In genomic region chr5:56816546-56817081, GRCh38 we compare ENCODE assay signal across 1 cellular context.
A peak's percentile ranks its signal among the peaks of the same experiment; 100 is the strongest.
TF ChIP-seq lines count a peak whose summit lies in the region.

No MANE protein-coding gene starts in this region.

TF ChIP-seq in HepG2, 621 proteins besides CTCF, POLR2A, EP300 and RAD21 (continued from another document and continues in another):
- TF ChIP-seq, protein P1, sequence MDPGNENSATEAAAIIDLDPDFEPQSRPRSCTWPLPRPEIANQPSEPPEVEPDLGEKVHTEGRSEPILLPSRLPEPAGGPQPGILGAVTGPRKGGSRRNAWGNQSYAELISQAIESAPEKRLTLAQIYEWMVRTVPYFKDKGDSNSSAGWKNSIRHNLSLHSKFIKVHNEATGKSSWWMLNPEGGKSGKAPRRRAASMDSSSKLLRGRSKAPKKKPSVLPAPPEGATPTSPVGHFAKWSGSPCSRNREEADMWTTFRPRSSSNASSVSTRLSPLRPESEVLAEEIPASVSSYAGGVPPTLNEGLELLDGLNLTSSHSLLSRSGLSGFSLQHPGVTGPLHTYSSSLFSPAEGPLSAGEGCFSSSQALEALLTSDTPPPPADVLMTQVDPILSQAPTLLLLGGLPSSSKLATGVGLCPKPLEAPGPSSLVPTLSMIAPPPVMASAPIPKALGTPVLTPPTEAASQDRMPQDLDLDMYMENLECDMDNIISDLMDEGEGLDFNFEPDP (CRISPR knock-in tag; conservative IDR thresholded peaks at IDR 0.05), result no peak
- TF ChIP-seq CEBPB (IDR thresholded peaks at IDR 0.05; ENCODE audit: borderline replicate concordance, low read depth, low read length), result peak; percentile 59; the same call in 1 of the 2 replicates
- TF ChIP-seq MTF1 (CRISPR knock-in tag; IDR thresholded peaks at IDR 0.05), result no peak
- no peak for TF ChIP-seq TOPORS (CRISPR knock-in tag; IDR thresholded peaks at IDR 0.05)
- TF ChIP-seq, protein P2, sequence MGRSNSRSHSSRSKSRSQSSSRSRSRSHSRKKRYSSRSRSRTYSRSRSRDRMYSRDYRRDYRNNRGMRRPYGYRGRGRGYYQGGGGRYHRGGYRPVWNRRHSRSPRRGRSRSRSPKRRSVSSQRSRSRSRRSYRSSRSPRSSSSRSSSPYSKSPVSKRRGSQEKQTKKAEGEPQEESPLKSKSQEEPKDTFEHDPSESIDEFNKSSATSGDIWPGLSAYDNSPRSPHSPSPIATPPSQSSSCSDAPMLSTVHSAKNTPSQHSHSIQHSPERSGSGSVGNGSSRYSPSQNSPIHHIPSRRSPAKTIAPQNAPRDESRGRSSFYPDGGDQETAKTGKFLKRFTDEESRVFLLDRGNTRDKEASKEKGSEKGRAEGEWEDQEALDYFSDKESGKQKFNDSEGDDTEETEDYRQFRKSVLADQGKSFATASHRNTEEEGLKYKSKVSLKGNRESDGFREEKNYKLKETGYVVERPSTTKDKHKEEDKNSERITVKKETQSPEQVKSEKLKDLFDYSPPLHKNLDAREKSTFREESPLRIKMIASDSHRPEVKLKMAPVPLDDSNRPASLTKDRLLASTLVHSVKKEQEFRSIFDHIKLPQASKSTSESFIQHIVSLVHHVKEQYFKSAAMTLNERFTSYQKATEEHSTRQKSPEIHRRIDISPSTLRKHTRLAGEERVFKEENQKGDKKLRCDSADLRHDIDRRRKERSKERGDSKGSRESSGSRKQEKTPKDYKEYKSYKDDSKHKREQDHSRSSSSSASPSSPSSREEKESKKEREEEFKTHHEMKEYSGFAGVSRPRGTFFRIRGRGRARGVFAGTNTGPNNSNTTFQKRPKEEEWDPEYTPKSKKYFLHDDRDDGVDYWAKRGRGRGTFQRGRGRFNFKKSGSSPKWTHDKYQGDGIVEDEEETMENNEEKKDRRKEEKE (IDR thresholded peaks at IDR 0.05), result no peak
- TF ChIP-seq, protein P3, sequence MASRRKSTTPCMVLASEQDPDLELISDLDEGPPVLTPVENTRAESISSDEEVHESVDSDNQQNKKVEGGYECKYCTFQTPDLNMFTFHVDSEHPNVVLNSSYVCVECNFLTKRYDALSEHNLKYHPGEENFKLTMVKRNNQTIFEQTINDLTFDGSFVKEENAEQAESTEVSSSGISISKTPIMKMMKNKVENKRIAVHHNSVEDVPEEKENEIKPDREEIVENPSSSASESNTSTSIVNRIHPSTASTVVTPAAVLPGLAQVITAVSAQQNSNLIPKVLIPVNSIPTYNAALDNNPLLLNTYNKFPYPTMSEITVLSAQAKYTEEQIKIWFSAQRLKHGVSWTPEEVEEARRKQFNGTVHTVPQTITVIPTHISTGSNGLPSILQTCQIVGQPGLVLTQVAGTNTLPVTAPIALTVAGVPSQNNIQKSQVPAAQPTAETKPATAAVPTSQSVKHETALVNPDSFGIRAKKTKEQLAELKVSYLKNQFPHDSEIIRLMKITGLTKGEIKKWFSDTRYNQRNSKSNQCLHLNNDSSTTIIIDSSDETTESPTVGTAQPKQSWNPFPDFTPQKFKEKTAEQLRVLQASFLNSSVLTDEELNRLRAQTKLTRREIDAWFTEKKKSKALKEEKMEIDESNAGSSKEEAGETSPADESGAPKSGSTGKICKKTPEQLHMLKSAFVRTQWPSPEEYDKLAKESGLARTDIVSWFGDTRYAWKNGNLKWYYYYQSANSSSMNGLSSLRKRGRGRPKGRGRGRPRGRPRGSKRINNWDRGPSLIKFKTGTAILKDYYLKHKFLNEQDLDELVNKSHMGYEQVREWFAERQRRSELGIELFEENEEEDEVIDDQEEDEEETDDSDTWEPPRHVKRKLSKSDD (CRISPR knock-in tag; IDR thresholded peaks at IDR 0.05; ENCODE audit: low read depth), result no peak
- peak; percentile 88 for TF ChIP-seq RBM39 (IDR thresholded peaks at IDR 0.05; ENCODE audit: low read depth, low read length, poor library complexity, severe bottlenecking)
- peak; percentile 70 for TF ChIP-seq ZBTB7B (CRISPR knock-in tag; IDR thresholded peaks at IDR 0.05)
- TF ChIP-seq IRX3 (CRISPR knock-in tag; IDR thresholded peaks at IDR 0.05; ENCODE audit: borderline replicate concordance, low read depth), result no peak
- TF ChIP-seq POLR2AphosphoS2 (IDR thresholded peaks at IDR 0.05; ENCODE audit: low read depth, low read length), result no peak
- TF ChIP-seq CEBPG (CRISPR knock-in tag; IDR thresholded peaks at IDR 0.05), result peak; percentile 55
- no peak for TF ChIP-seq ZNF549 (CRISPR knock-in tag; IDR thresholded peaks at IDR 0.05)
- TF ChIP-seq ZGPAT (CRISPR knock-in tag; IDR thresholded peaks at IDR 0.05), result peak; percentile 82
- TF ChIP-seq, protein P4, sequence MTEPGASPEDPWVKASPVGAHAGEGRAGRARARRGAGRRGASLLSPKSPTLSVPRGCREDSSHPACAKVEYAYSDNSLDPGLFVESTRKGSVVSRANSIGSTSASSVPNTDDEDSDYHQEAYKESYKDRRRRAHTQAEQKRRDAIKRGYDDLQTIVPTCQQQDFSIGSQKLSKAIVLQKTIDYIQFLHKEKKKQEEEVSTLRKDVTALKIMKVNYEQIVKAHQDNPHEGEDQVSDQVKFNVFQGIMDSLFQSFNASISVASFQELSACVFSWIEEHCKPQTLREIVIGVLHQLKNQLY (CRISPR knock-in tag; IDR thresholded peaks at IDR 0.05), result no peak
- TF ChIP-seq JDP2 (CRISPR knock-in tag; IDR thresholded peaks at IDR 0.05; ENCODE audit: borderline replicate concordance), result no peak
- no peak for TF ChIP-seq ZNF446 (CRISPR knock-in tag; IDR thresholded peaks at IDR 0.05)
- TF ChIP-seq THAP11 (CRISPR knock-in tag; IDR thresholded peaks at IDR 0.05), result no peak
- no peak for TF ChIP-seq ZNF329 (CRISPR knock-in tag; IDR thresholded peaks at IDR 0.05; ENCODE audit: low read depth)
- TF ChIP-seq ZNF205 (CRISPR knock-in tag; IDR thresholded peaks at IDR 0.05), result peak; percentile 18; the same call in 1 of the 2 replicates
- TF ChIP-seq CHD4 (IDR thresholded peaks at IDR 0.05; ENCODE audit: borderline replicate concordance, low read length), result no peak
- TF ChIP-seq YEATS2 (CRISPR knock-in tag; IDR thresholded peaks at IDR 0.05; ENCODE audit: borderline replicate concordance), result no peak
- TF ChIP-seq MXD3 (CRISPR knock-in tag; IDR thresholded peaks at IDR 0.05), result no peak
- TF ChIP-seq PCBP2 (optimal IDR thresholded peaks at IDR 0.05; ENCODE audit: low read depth, low read length, poor library complexity, severe bottlenecking), result no peak
- TF ChIP-seq ZNF800 (CRISPR knock-in tag; IDR thresholded peaks at IDR 0.05), result 0 out of 2 replicates have a peak, but pooled peaks have one; percentile 25
- TF ChIP-seq KLF9 (CRISPR knock-in tag; IDR thresholded peaks at IDR 0.05; ENCODE audit: low read depth), result no peak
- TF ChIP-seq, protein P5, sequence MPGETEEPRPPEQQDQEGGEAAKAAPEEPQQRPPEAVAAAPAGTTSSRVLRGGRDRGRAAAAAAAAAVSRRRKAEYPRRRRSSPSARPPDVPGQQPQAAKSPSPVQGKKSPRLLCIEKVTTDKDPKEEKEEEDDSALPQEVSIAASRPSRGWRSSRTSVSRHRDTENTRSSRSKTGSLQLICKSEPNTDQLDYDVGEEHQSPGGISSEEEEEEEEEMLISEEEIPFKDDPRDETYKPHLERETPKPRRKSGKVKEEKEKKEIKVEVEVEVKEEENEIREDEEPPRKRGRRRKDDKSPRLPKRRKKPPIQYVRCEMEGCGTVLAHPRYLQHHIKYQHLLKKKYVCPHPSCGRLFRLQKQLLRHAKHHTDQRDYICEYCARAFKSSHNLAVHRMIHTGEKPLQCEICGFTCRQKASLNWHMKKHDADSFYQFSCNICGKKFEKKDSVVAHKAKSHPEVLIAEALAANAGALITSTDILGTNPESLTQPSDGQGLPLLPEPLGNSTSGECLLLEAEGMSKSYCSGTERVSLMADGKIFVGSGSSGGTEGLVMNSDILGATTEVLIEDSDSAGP (CRISPR knock-in tag; IDR thresholded peaks at IDR 0.05; ENCODE audit: borderline replicate concordance), result peak; percentile 54; the same call in 1 of the 2 replicates
- no peak; the same call in 1 of the 2 replicates for TF ChIP-seq GABPA (IDR thresholded peaks at IDR 0.05; ENCODE audit: low read depth, low read length)
- peak; percentile 60 for TF ChIP-seq GABPA (CRISPR knock-in tag; IDR thresholded peaks at IDR 0.05; ENCODE audit: low read depth)
- peak; percentile 43; the same call in 1 of the 2 replicates for TF ChIP-seq ZBTB42 (CRISPR knock-in tag; IDR thresholded peaks at IDR 0.05)
- TF ChIP-seq ZSCAN5A (CRISPR knock-in tag; IDR thresholded peaks at IDR 0.05; ENCODE audit: borderline replicate concordance), result 0 out of 2 replicates have a peak, but pooled peaks have one; percentile 20
- no peak for TF ChIP-seq ZNF326 (CRISPR knock-in tag; IDR thresholded peaks at IDR 0.05; ENCODE audit: borderline replicate concordance)
- 0 out of 2 replicates have a peak, but pooled peaks have one; percentile 19 for TF ChIP-seq SP2 (CRISPR knock-in tag; IDR thresholded peaks at IDR 0.05)
- TF ChIP-seq, protein P6, sequence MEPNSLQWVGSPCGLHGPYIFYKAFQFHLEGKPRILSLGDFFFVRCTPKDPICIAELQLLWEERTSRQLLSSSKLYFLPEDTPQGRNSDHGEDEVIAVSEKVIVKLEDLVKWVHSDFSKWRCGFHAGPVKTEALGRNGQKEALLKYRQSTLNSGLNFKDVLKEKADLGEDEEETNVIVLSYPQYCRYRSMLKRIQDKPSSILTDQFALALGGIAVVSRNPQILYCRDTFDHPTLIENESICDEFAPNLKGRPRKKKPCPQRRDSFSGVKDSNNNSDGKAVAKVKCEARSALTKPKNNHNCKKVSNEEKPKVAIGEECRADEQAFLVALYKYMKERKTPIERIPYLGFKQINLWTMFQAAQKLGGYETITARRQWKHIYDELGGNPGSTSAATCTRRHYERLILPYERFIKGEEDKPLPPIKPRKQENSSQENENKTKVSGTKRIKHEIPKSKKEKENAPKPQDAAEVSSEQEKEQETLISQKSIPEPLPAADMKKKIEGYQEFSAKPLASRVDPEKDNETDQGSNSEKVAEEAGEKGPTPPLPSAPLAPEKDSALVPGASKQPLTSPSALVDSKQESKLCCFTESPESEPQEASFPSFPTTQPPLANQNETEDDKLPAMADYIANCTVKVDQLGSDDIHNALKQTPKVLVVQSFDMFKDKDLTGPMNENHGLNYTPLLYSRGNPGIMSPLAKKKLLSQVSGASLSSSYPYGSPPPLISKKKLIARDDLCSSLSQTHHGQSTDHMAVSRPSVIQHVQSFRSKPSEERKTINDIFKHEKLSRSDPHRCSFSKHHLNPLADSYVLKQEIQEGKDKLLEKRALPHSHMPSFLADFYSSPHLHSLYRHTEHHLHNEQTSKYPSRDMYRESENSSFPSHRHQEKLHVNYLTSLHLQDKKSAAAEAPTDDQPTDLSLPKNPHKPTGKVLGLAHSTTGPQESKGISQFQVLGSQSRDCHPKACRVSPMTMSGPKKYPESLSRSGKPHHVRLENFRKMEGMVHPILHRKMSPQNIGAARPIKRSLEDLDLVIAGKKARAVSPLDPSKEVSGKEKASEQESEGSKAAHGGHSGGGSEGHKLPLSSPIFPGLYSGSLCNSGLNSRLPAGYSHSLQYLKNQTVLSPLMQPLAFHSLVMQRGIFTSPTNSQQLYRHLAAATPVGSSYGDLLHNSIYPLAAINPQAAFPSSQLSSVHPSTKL (CRISPR knock-in tag; IDR thresholded peaks at IDR 0.05), result peak; percentile 71
- no peak for TF ChIP-seq ZNF672 (CRISPR knock-in tag; IDR thresholded peaks at IDR 0.05)
- peak; percentile 70 for TF ChIP-seq PHF8 (CRISPR knock-in tag; IDR thresholded peaks at IDR 0.05)
- TF ChIP-seq AKAP8 (CRISPR knock-in tag; IDR thresholded peaks at IDR 0.05), result no peak
- TF ChIP-seq POLR2G (IDR thresholded peaks at IDR 0.05; ENCODE audit: low read depth, low read length), result peak; percentile 74
- TF ChIP-seq ZNF652 (CRISPR knock-in tag; IDR thresholded peaks at IDR 0.05; ENCODE audit: borderline replicate concordance, low read depth), result 0 out of 2 replicates have a peak, but pooled peaks have one; percentile 8
- no peak for TF ChIP-seq ZMYM2 (CRISPR knock-in tag; IDR thresholded peaks at IDR 0.05)
- no peak for TF ChIP-seq RCOR2 (CRISPR knock-in tag; IDR thresholded peaks at IDR 0.05)
